Comparison of ENCODE assay signal across 1 cellular context in the genomic region with DNA sequence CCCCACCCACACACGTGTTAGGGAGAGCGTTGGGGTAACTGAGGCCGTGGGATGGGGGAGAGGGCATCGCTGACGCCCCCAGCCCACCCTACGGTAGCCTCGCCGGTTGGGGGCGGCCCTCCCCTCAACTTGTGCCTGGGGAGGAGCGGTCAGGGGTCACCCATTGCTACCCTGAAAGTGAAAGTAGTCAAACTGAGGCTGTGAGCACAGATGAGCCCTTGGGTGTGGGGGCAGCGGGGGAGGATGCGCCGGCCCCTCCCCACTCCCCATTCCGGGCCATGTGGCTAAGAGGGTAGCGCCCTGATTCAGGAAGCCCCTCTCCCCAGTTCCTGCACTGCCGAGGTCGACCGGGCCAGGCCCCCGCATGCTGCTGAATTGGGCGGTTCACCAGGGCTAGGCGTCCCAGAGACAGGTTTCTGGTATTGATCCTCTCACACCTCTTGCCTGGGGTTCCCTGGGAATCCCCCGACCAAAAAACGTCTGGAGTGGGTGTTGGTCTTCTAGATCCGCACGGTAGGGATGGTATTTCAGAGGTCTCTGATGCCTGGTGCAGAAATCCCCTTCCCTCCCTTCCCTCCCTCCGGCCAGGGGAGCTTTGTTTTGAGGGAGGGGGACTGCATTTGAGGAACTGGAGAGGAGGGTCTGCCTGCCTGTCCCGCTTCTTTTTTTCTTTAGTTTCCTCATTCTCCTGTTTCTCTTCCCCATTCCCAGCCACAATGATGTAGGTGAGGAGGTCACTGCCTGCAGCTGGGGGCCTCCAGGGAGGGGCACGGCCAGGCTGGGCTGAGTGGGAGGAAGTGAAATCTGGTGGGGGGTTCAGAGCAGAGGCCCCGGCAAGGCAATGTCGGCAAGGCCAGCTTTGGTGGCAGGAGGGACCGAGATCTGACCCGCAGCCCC.
TF ChIP-seq lines count a peak whose summit lies in the region.

No MANE protein-coding gene starts in this region.

TF ChIP-seq in A549, 52 proteins besides CTCF, POLR2A, EP300 and RAD21 (continued from another document):
- TF ChIP-seq, protein P1, sequence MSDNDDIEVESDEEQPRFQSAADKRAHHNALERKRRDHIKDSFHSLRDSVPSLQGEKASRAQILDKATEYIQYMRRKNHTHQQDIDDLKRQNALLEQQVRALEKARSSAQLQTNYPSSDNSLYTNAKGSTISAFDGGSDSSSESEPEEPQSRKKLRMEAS (IDR thresholded peaks at IDR 0.05): no peak
- TF ChIP-seq RCOR1 (IDR thresholded peaks at IDR 0.05; ENCODE audit: low read depth, low read length) (no peak), ZNF302 (CRISPR knock-in tag; IDR thresholded peaks at IDR 0.05) (no peak), CBX8 (IDR thresholded peaks at IDR 0.05) (no peak), ZSCAN20 (CRISPR knock-in tag; IDR thresholded peaks at IDR 0.05) (no peak), JUN (IDR thresholded peaks at IDR 0.05) (no peak), JUNB (IDR thresholded peaks at IDR 0.05) (no peak), CBX2 (IDR thresholded peaks at IDR 0.05; ENCODE audit: borderline replicate concordance, low read depth) (no peak), FOSB (CRISPR knock-in tag; IDR thresholded peaks at IDR 0.05) (no peak), HEYL (CRISPR knock-in tag; IDR thresholded peaks at IDR 0.05) (no peak), KDM5A (IDR thresholded peaks at IDR 0.05) (no peak)
- TF ChIP-seq, protein P2, sequence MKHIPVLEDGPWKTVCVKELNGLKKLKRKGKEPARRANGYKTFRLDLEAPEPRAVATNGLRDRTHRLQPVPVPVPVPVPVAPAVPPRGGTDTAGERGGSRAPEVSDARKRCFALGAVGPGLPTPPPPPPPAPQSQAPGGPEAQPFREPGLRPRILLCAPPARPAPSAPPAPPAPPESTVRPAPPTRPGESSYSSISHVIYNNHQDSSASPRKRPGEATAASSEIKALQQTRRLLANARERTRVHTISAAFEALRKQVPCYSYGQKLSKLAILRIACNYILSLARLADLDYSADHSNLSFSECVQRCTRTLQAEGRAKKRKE (CRISPR knock-in tag; IDR thresholded peaks at IDR 0.05; ENCODE audit: low read depth): no peak
